20 cellular contexts compared by ENCODE assay signal in genomic region chr12:105825141-105825540, GRCh38.
"Had no signal": no experiment of that assay in that cellular context is flagged by ENCODE, and none has a peak within 500 bp of the region (broad histone marks: within the 10 kb centered on the region; RNA-seq: fewer than 3 reads in every experiment).

No MANE protein-coding gene starts in this region.

- H3K4me1 Mint-ChIP-seq: activated CD4-positive, alpha-beta T cell treated with anti-CD3 and anti-CD28 coated beads for 36 hours; central memory CD8-positive, alpha-beta T cell had no signal

- H3K27me3 Mint-ChIP-seq: central memory CD8-positive, alpha-beta T cell had no signal

- H3K4me3 ChIP-seq: coronary artery, gastroesophageal sphincter, lower lobe of right lung, neural progenitor cell, prostate gland, tibial nerve had no signal

- H3K27me3 ChIP-seq: brain microvascular endothelial cell, gastroesophageal sphincter, neural progenitor cell, tibial nerve had no signal

- H3K9me3 ChIP-seq: gastroesophageal sphincter, prostate gland, tibial nerve had no signal

- H3K9ac ChIP-seq: neural progenitor cell had no signal

- ATAC-seq: activated CD4-positive, alpha-beta T cell treated with anti-CD3 and anti-CD28 coated beads for 36 hours; esophagus mucosa; gastroesophageal sphincter; left colon; lower lobe of right lung; right cardiac atrium; WTC11 had no signal

- DNase-seq: activated CD4-positive, alpha-beta T cell treated with anti-CD3 and anti-CD28 coated beads for 36 hours; activated CD4-positive, alpha-beta T cell treated with anti-CD3 and anti-CD28 coated beads, Interleukin-2, amount 50 U/mL, for 48 hours; activated gamma-delta T cell treated with Interleukin-2 at 50 U/mL for 16 hours; activated T-cell treated with anti-CD3 and anti-CD28 coated beads for 4 hours; brain microvascular endothelial cell; left colon; lower lobe of right lung; right cardiac atrium; stimulated activated CD4-positive, alpha-beta T cell treated with anti-CD3 and anti-CD28 coated beads, Interleukin-2, amount 100 ng/mL, for 24 hours; stimulated activated naive CD4-positive, alpha-beta T cell treated with Interleukin-2 at 50 U/mL for 16 hours had no signal

- H3K9me3 Mint-ChIP-seq: activated T-helper 1 cell treated with anti-CD3 and anti-CD28 coated beads, Interleukin-12 subunit alpha, Interleukin-12 subunit beta, Interleukin-2, Interleukin-4 antibody, amounts not matched to agents 30 ng/mL and 10 ng/mL and 1 ng/mL, durations not matched to agents 14 hours and 24 hours and 36 hours; central memory CD8-positive, alpha-beta T cell had no signal

- H3K4me3 Mint-ChIP-seq: activated CD4-positive, alpha-beta T cell treated with anti-CD3 and anti-CD28 coated beads for 36 hours; activated naive CD8-positive, alpha-beta T cell; activated T-helper 1 cell treated with anti-CD3 and anti-CD28 coated beads, Interleukin-12 subunit alpha, Interleukin-12 subunit beta, Interleukin-2, Interleukin-4 antibody, amounts not matched to agents 30 ng/mL and 10 ng/mL and 1 ng/mL, durations not matched to agents 14 hours and 24 hours and 36 hours; central memory CD8-positive, alpha-beta T cell; neural progenitor cell; WTC11 had no signal

- H3K4me1 ChIP-seq: prostate gland had no signal

- H3K27ac ChIP-seq: brain microvascular endothelial cell, coronary artery, gastroesophageal sphincter, lower lobe of right lung, neural progenitor cell, prostate gland, tibial nerve had no signal

- H3K36me3 ChIP-seq: brain microvascular endothelial cell, gastroesophageal sphincter, lower lobe of right lung, neural progenitor cell, prostate gland, tibial nerve had no signal

- H3K36me3 Mint-ChIP-seq: activated naive CD8-positive, alpha-beta T cell had no signal

- H2AFZ ChIP-seq: neural progenitor cell had no signal

- H3K4me2 ChIP-seq: neural progenitor cell had no signal

- H3K27ac Mint-ChIP-seq: activated CD4-positive, alpha-beta T cell treated with anti-CD3 and anti-CD28 coated beads for 36 hours; activated naive CD8-positive, alpha-beta T cell; activated T-helper 1 cell treated with anti-CD3 and anti-CD28 coated beads, Interleukin-12 subunit alpha, Interleukin-12 subunit beta, Interleukin-2, Interleukin-4 antibody, amounts not matched to agents 30 ng/mL and 10 ng/mL and 1 ng/mL, durations not matched to agents 14 hours and 24 hours and 36 hours; neural progenitor cell; WTC11 had no signal
